Comparison of ENCODE assay signal across 8 cellular contexts in genomic region chr12:110742718-110743570, GRCh38. TPM values are rescaled to one million over a fixed set of nuclear protein-coding genes. Genes with fewer than 3 reads are reported as not detected.
A peak's percentile ranks its signal among the peaks of the same experiment; 100 is the strongest.
DNase-seq lines count a peak whose midpoint lies in the region; ATAC-seq and TF ChIP-seq lines count a peak whose summit lies in the region.

Gene PPP1CC (minus strand): TSS chr12:110742891. CDS start chr12:110742707, 184 bp downstream.

- TF ChIP-seq CTCF in GM23338 (conservative IDR thresholded peaks at IDR 0.05; ENCODE audit: low read depth in 2 of 2) (no peak), LNCaP clone FGC (IDR thresholded peaks at IDR 0.05; ENCODE audit: control insufficient read depth, extremely low read depth, insufficient read depth) (no peak), fibroblast of lung (conservative IDR thresholded peaks at IDR 0.05 in 1 of 2, IDR thresholded peaks at IDR 0.05 in 1 of 2; ENCODE audit: low read depth in 1 of 2, low read length in 2 of 2) (no peak)

- H3K27ac ChIP-seq in GM23338 (ENCODE audit: low read depth) (peak within 1 kb of the TSS; percentile 81), fibroblast of lung (ENCODE audit: insufficient read depth, low read length) (peak within 1 kb of the TSS; percentile 73)
- peak within 1 kb of the TSS; percentile 79 for H3K27ac ChIP-seq in naive thymus-derived CD4-positive, alpha-beta T cell (ENCODE audit: low read depth, low read length)

- DNase-seq in DMS53 treated with DMSO at 0.1 percent for 48 hours (lab: John Stamatoyannopoulos, UW; ENCODE audit: unreplicated experiment) = peak; percentile 91
- DNase-seq in GM23338 (ENCODE audit: low spot score) = peak; percentile 98
- DNase-seq in LNCaP clone FGC (ENCODE audit: low read depth) = peak; percentile 71
- DNase-seq in RPMI8226 = peak; percentile 97
- DNase-seq in activated T-helper 1 cell treated with anti-CD3 and anti-CD28 coated beads, Interleukin-2, amount 50 U/mL, for 16 hours (ENCODE audit: low read depth in 1 of 2, low spot score in 1 of 2) = peak; percentile 79 to 89
- DNase-seq in fibroblast of lung (ENCODE audit: low read depth in 2 of 2) = peak; percentile 92 to 93
- DNase-seq in naive thymus-derived CD4-positive, alpha-beta T cell = peak; percentile 81 to 93 (median 91)

- H3K4me3 ChIP-seq in GM23338 = peak within 1 kb of the TSS; percentile 99
- peak within 1 kb of the TSS; percentile 90 for H3K4me3 ChIP-seq in LNCaP clone FGC (ENCODE audit: low read depth, low read length)
- H3K4me3 ChIP-seq in fibroblast of lung (replicated peaks in 1 of 4; ENCODE audit: control extremely low read depth in 1 of 4, insufficient read depth in 1 of 4, low read depth in 3 of 4, low read length in 4 of 4) = peak within 1 kb of the TSS; percentile 75 to 98 (median 93)
- H3K4me3 ChIP-seq in naive thymus-derived CD4-positive, alpha-beta T cell (ENCODE audit: low read length) = peak within 1 kb of the TSS; percentile 68

- H3K9me3 ChIP-seq in fibroblast of lung (ENCODE audit: control insufficient read depth, insufficient read depth, low read depth, low read length) = no peaks in the 10 kb centered on the region
- H3K9me3 ChIP-seq in naive thymus-derived CD4-positive, alpha-beta T cell (ENCODE audit: control insufficient read depth in 2 of 3, low read length in 3 of 3) = no peaks in the 10 kb centered on the region

- H3F3A ChIP-seq in GM23338 (replicated peaks; ENCODE audit: low read depth) = no peaks in the 10 kb centered on the region

- no peaks in the 10 kb centered on the region for H3K9me3 Mint-ChIP-seq in GM23338
- no peaks in the 10 kb centered on the region for H3K9me3 Mint-ChIP-seq in naive thymus-derived CD4-positive, alpha-beta T cell
- H3K9me3 Mint-ChIP-seq in stimulated activated memory B cell treated with anti-CD40 and anti-IgM and Interleukin-4, amounts not matched to agents 10 μg/mL and 1 μg/mL and 100 μg/mL, for 72 hours = no peaks in the 10 kb centered on the region

- H3K4me1 ChIP-seq in GM23338 (ENCODE audit: insufficient read depth) (peaks cover 33% of the 10 kb centered on the region), fibroblast of lung (ENCODE audit: control insufficient read depth, extremely low read depth, insufficient read depth, low read length) (peaks cover 8% of the 10 kb centered on the region)
- peaks cover 18 to 21% of the 10 kb centered on the region in 2 donors for H3K4me1 ChIP-seq in naive thymus-derived CD4-positive, alpha-beta T cell (ENCODE audit: control insufficient read depth in 2 of 2, insufficient read depth in 2 of 2, low read length in 2 of 2)

- peaks cover 11% of the 10 kb centered on the region for H3K27me3 Mint-ChIP-seq in GM23338 (ENCODE audit: insufficient read depth, low read depth, poor library complexity)
- no peaks in the 10 kb centered on the region for H3K27me3 Mint-ChIP-seq in naive thymus-derived CD4-positive, alpha-beta T cell
- no peaks in the 10 kb centered on the region for H3K27me3 Mint-ChIP-seq in stimulated activated memory B cell treated with anti-CD40 and anti-IgM and Interleukin-4, amounts not matched to agents 10 μg/mL and 1 μg/mL and 100 μg/mL, for 72 hours

- POLR2A ChIA-PET in naive thymus-derived CD4-positive, alpha-beta T cell (lab: Charles Lee) = interaction anchor here (0.6 to 1.9 kb wide), 9 partner anchors 10 to 678 kb away, joined by 3 to 6 read pairs (median 3); partner anchors contain the start of genes FAM216A and GPN3

- H3K36me3 ChIP-seq in GM23338 (ENCODE audit: insufficient read depth) (no peaks in the 10 kb centered on the region), fibroblast of lung (ENCODE audit: control insufficient read depth, insufficient read depth, low read length) (no peaks in the 10 kb centered on the region)
- peaks cover 0 to 6% (median 0%) of the 10 kb centered on the region in 3 experiments for H3K36me3 ChIP-seq in naive thymus-derived CD4-positive, alpha-beta T cell (ENCODE audit: control insufficient read depth in 2 of 3, insufficient read depth in 3 of 3, low read length in 3 of 3)

- ATAC-seq in GM23338 = peak; percentile 85
- peak; percentile 98 for ATAC-seq in naive thymus-derived CD4-positive, alpha-beta T cell
- peak; percentile 94 for ATAC-seq in stimulated activated memory B cell treated with anti-CD40 and anti-IgM and Interleukin-4, amounts not matched to agents 10 μg/mL and 1 μg/mL and 100 μg/mL, for 72 hours

- no peaks in the 10 kb centered on the region for H3K27me3 ChIP-seq in GM23338 (ENCODE audit: insufficient read depth)
- H3K27me3 ChIP-seq in fibroblast of lung (ENCODE audit: control insufficient read depth, insufficient read depth, low read length) = no peaks in the 10 kb centered on the region
- H3K27me3 ChIP-seq in naive thymus-derived CD4-positive, alpha-beta T cell (ENCODE audit: control insufficient read depth in 2 of 2, insufficient read depth in 2 of 2, low read length in 2 of 2) = no peaks in the 10 kb centered on the region

- no peaks in the 10 kb centered on the region for H3K9me2 ChIP-seq in GM23338 (ENCODE audit: insufficient read depth)

- H3K27ac Mint-ChIP-seq in GM23338 = peak within 1 kb of the TSS; percentile 99
- H3K27ac Mint-ChIP-seq in naive thymus-derived CD4-positive, alpha-beta T cell = peak within 1 kb of the TSS; percentile 94 to 99 (median 97)
- H3K27ac Mint-ChIP-seq in stimulated activated memory B cell treated with anti-CD40 and anti-IgM and Interleukin-4, amounts not matched to agents 10 μg/mL and 1 μg/mL and 100 μg/mL, for 72 hours = peak within 1 kb of the TSS; percentile 85

- intact Hi-C loops in naive thymus-derived CD4-positive, alpha-beta T cell (cut with micrococcal nuclease) = loop anchor here (1.0 to 10.0 kb wide), 18 partner anchors 33 to 1171 kb away; partner anchors contain the start of genes ATP2A2 (in 2 of the 2), ATXN2 (in 2 of the 2), FAM216A (in 2 of the 2) and GPN3 (in 2 of the 2)

- peak within 1 kb of the TSS; percentile 91 for H3K9ac ChIP-seq in fibroblast of lung (ENCODE audit: insufficient read depth, low read length)

- CTCF ChIA-PET in naive thymus-derived CD4-positive, alpha-beta T cell (lab: Charles Lee) = interaction anchor here (0.5 to 1.0 kb wide), 3 partner anchors 10 to 274 kb away, joined by 3 to 7 read pairs (median 4); no protein-coding TSS in a partner anchor

- peak within 1 kb of the TSS; percentile 99 for H3K4me3 Mint-ChIP-seq in GM23338
- H3K4me3 Mint-ChIP-seq in naive thymus-derived CD4-positive, alpha-beta T cell = peak within 1 kb of the TSS; percentile 89 to 100 (median 99)
- peak within 1 kb of the TSS; percentile 86 for H3K4me3 Mint-ChIP-seq in stimulated activated memory B cell treated with anti-CD40 and anti-IgM and Interleukin-4, amounts not matched to agents 10 μg/mL and 1 μg/mL and 100 μg/mL, for 72 hours

- H3K79me2 ChIP-seq in GM23338 (replicated peaks; ENCODE audit: insufficient read depth) (peaks cover 63% of the 10 kb centered on the region), fibroblast of lung (ENCODE audit: control insufficient read depth, insufficient read depth, low read length) (peaks cover 46% of the 10 kb centered on the region)

- H4K20me1 ChIP-seq in GM23338 (replicated peaks; ENCODE audit: insufficient read depth) (peaks cover 42% of the 10 kb centered on the region), fibroblast of lung (ENCODE audit: control insufficient read depth, extremely low read depth, insufficient read depth, low read length) (peaks cover 7% of the 10 kb centered on the region)

- peaks cover 20% of the 10 kb centered on the region for H3K36me3 Mint-ChIP-seq in GM23338 (ENCODE audit: low read depth)
- peaks cover 0 to 17% (median 5%) of the 10 kb centered on the region in 5 donors for H3K36me3 Mint-ChIP-seq in naive thymus-derived CD4-positive, alpha-beta T cell
- peaks cover 5% of the 10 kb centered on the region for H3K36me3 Mint-ChIP-seq in stimulated activated memory B cell treated with anti-CD40 and anti-IgM and Interleukin-4, amounts not matched to agents 10 μg/mL and 1 μg/mL and 100 μg/mL, for 72 hours

- H2AFZ ChIP-seq in GM23338 (peak within 1 kb of the TSS; percentile 48), fibroblast of lung (ENCODE audit: low read length) (peak within 1 kb of the TSS; percentile 94)

- H3K4me1 Mint-ChIP-seq in GM23338 = peaks cover 29% of the 10 kb centered on the region
- peaks cover 34 to 52% (median 46%) of the 10 kb centered on the region in 7 donors for H3K4me1 Mint-ChIP-seq in naive thymus-derived CD4-positive, alpha-beta T cell
- H3K4me1 Mint-ChIP-seq in stimulated activated memory B cell treated with anti-CD40 and anti-IgM and Interleukin-4, amounts not matched to agents 10 μg/mL and 1 μg/mL and 100 μg/mL, for 72 hours = peaks cover 50% of the 10 kb centered on the region

- H3K4me2 ChIP-seq in GM23338 (peak within 1 kb of the TSS; percentile 99), fibroblast of lung (ENCODE audit: extremely low read depth, insufficient read depth, low read length) (peak within 1 kb of the TSS; percentile 99)

RNA-seq across cellular contexts. Expression of gene PPP1CC, which starts in this region (rescaled TPM):
- total RNA-seq in GM23338 (2014; rRNA removed; shearing (Covaris generic)) = 501 and 577 TPM in 2 replicates
- polyA plus RNA-seq in GM23338 (2016; fragmentation: Nextera tagmentation; extraction: Ambion mirVana) (272 and 276 TPM in 2 replicates), fibroblast of lung (110 and 125 TPM in 2 replicates)
- 98.9 and 112 TPM in 2 replicates for total RNA-seq in fibroblast of lung
- 90.9 and 113 TPM in 2 replicates for polyA plus RNA-seq in fibroblast of lung (2012)
- polyA minus RNA-seq in fibroblast of lung (ENCODE audit: low replicate concordance) = 31.4 and 40.3 TPM in 2 replicates
- total RNA-seq in naive thymus-derived CD4-positive, alpha-beta T cell = 100 to 1,000 TPM; 108 to 218 (median 145) TPM
- polyA plus RNA-seq in naive thymus-derived CD4-positive, alpha-beta T cell = 100 to 1,000 TPM; 126 to 138 TPM

Comparison
In these comparisons a context has a peak if more than half of its experiments do, and no peak if none do; other contexts are left out.
1. Peak in every context shown above with its lines: DNase-seq, ATAC-seq, H3K4me3 ChIP-seq and H3K27ac ChIP-seq.